11 cellular contexts compared by ENCODE assay signal in the genomic region with DNA sequence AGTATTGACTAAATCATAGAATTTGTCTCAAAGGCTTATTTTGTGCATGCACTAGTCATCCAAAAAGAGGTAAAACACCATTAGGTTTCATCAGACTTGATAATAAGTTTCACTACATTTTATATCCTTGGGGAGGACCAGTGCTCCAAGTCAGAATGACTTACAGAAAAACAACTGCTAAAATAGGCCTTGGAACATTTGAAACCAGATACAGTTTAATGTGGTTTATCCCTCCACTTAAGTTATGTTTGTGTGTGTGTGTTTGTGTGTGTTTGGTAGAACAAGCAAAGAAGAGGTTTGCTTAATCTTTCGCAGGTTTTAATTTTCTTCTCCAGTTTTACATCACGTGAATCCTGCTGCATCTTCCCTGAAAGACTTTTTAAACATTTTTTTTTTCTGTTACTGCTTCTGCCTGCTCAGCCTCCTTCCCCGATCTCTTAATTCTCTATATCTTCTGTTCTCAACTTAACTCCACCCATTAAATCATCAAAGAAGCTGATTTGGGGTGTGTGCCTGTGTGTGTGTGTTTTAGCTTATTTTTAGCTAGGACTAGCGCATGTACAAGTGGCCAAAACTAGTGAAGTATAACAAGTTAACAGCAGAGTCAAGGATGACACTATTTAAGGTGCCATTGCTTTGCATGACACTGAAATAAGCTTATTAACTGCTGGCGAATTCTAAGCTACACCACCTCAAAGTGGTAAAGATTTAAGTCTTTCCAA.
DNase-seq lines count a peak whose midpoint lies in the region; ATAC-seq and TF ChIP-seq lines count a peak whose summit lies in the region.
"Had no signal": no experiment of that assay in that cellular context is flagged by ENCODE, and none has a peak within 500 bp of the region (broad histone marks: within the 10 kb centered on the region; RNA-seq: fewer than 3 reads in every experiment).

No MANE protein-coding gene starts in this region.

- H2BK120ac ChIP-seq in IMR-90 (ENCODE audit: low read depth, low read length) = peak overlapping the region; percentile 65
- no peak overlapping the region for H2BK120ac ChIP-seq in trophoblast cell (ENCODE audit: insufficient read depth, low read length, poor library complexity)

- dilution Hi-C loops in IMR-90 (cut with HindIII; ENCODE audit: low sequenced_read_pairs, unreplicated experiment) = no loop called here

- no peaks in the 10 kb centered on the region for H3K79me1 ChIP-seq in IMR-90 (ENCODE audit: low read depth in 1 of 2, low read length in 2 of 2)
- no peaks in the 10 kb centered on the region for H3K79me1 ChIP-seq in trophoblast cell (ENCODE audit: low read length)

- H3K36me3 ChIP-seq in IMR-90 (ENCODE audit: control insufficient read depth, insufficient read depth, low read length) (no peaks in the 10 kb centered on the region), mesodermal cell (ENCODE audit: control insufficient read depth, insufficient read depth, low read length) (no peaks in the 10 kb centered on the region), trophoblast cell (ENCODE audit: control insufficient read depth in 1 of 2, insufficient read depth in 2 of 2, low read length in 2 of 2) (no peaks in the 10 kb centered on the region)
- H3K36me3 ChIP-seq: upper lobe of left lung had no signal

- no peak overlapping the region; the same call in 1 of the 2 replicates for H4K91ac ChIP-seq in IMR-90 (ENCODE audit: insufficient read depth, low read depth, low read length)
- no peak overlapping the region for H4K91ac ChIP-seq in trophoblast cell (ENCODE audit: low read depth, low read length)

- peak overlapping the region; percentile 77; the same call in 1 of the 2 replicates for H3K4me2 ChIP-seq in IMR-90 (ENCODE audit: low read depth, low read length)
- no peak overlapping the region for H3K4me2 ChIP-seq in trophoblast cell (ENCODE audit: low read length)

- no peak for DNase-seq in HEK293T (ENCODE audit: extremely low spot score)
- DNase-seq in IMR-90 = no peak
- no peak for DNase-seq in trophoblast cell
- DNase-seq in GM03348 (ENCODE audit: low spot score) = no peak
- DNase-seq in GM13976 (ENCODE audit: low spot score) = no peak
- no peak for DNase-seq in A172 (ENCODE audit: low spot score)
- DNase-seq: NCI-H1417 treated with DMSO at 0.1 percent for 48 hours, upper lobe of left lung had no signal

- intact Hi-C loops in IMR-90 (cut with micrococcal nuclease) = no loop called here

- H3K9me1 ChIP-seq in IMR-90 (ENCODE audit: insufficient read depth, low read length) = peaks cover 6% of the 10 kb centered on the region

- peak overlapping the region; percentile 63 for H2BK20ac ChIP-seq in IMR-90 (ENCODE audit: low read depth, low read length)

- H2BK12ac ChIP-seq in trophoblast cell (ENCODE audit: low read length) = no peak overlapping the region

- H4K8ac ChIP-seq in IMR-90 (ENCODE audit: low read depth in 2 of 2, low read length in 2 of 2) = peak overlapping the region; percentile 29 to 68; a peak in 2 of 4 replicates
- H4K8ac ChIP-seq in trophoblast cell (ENCODE audit: low read depth, low read length) = no peak overlapping the region

- H2AFZ ChIP-seq in IMR-90 (replicated peaks; ENCODE audit: low read length, poor library complexity) = no peak overlapping the region
- no peak overlapping the region for H2AFZ ChIP-seq in trophoblast cell (ENCODE audit: insufficient read depth, low read length, poor library complexity)

- H2BK5ac ChIP-seq in IMR-90 (ENCODE audit: low read depth, low read length, poor library complexity, severe bottlenecking) (peak overlapping the region; percentile 36), trophoblast cell (ENCODE audit: low read depth, low read length, poor library complexity) (no peak overlapping the region)

- H3K56ac ChIP-seq in IMR-90 (ENCODE audit: extremely low read depth, insufficient read depth, low read length) = peak overlapping the region; percentile 47; the same call in 1 of the 2 replicates

- ATAC-seq in GM18873 (IDR thresholded peaks at IDR 0.05; ENCODE audit: low FRiP score, unreplicated experiment) (peak; percentile 43), IMR-90 (ENCODE audit: low read depth) (peak; percentile 8; the same call in 1 of the 2 replicates)

- POLR2A ChIA-PET in HEK293T (lab: Yijun Ruan, JAX) (interaction anchor here (1.0 kb wide), 1 partner anchor 10 kb away, joined by 4 read pairs; no protein-coding TSS in a partner anchor), IMR-90 (lab: Charles Lee; ENCODE audit: unreplicated experiment) (interaction anchor here (0.6 kb wide), 1 partner anchor 333 kb away, joined by 9 read pairs; no protein-coding TSS in a partner anchor)

- no peak for TF ChIP-seq RAD21 in IMR-90 (IDR thresholded peaks at IDR 0.05; ENCODE audit: low read length)

- TF ChIP-seq CTCF in IMR-90 (conservative IDR thresholded peaks at IDR 0.05; ENCODE audit: low read depth, low read length) (no peak), GM13976 (IDR thresholded peaks at IDR 0.05; ENCODE audit: borderline replicate concordance, control extremely low read depth, extremely low read depth, insufficient read depth, missing control alignments) (no peak)

- CTCF ChIA-PET in HEK293T (lab: Yijun Ruan, JAX) (interaction anchor here (0.6 to 1.2 kb wide), 4 partner anchors 23 to 1970 kb away, joined by 3 to 4 read pairs (median 3); no protein-coding TSS in a partner anchor), IMR-90 (lab: Yijun Ruan, JAX) (interaction anchor here (0.6 kb wide), 1 partner anchor 707 kb away, joined by 11 read pairs; no protein-coding TSS in a partner anchor)

- no peak overlapping the region for H3K23ac ChIP-seq in IMR-90 (ENCODE audit: low read depth, low read length)
- H3K23ac ChIP-seq in trophoblast cell (ENCODE audit: low read length) = no peak overlapping the region

- H3K9ac ChIP-seq in IMR-90 (ENCODE audit: low read depth, low read length) (no peak overlapping the region), trophoblast cell (ENCODE audit: low read length) (no peak overlapping the region)

- H3K9me3 ChIP-seq in IMR-90 (ENCODE audit: control insufficient read depth, insufficient read depth, low read length) (no peaks in the 10 kb centered on the region), mesodermal cell (ENCODE audit: control insufficient read depth, low read length) (no peaks in the 10 kb centered on the region), trophoblast cell (ENCODE audit: insufficient read depth, low read depth, low read length) (no peaks in the 10 kb centered on the region)
- H3K9me3 ChIP-seq: upper lobe of left lung had no signal

- no TSS peak for BruUV-seq in IMR-90 (replicated peaks; lab: Mats Ljungman, UMichigan)

- peak overlapping the region; percentile 43; the same call in 1 of the 2 replicates for H3K4ac ChIP-seq in IMR-90 (ENCODE audit: low read depth, low read length)
- no peak overlapping the region for H3K4ac ChIP-seq in trophoblast cell (ENCODE audit: low read depth, low read length)

- H3K27ac ChIP-seq in IMR-90 (ENCODE audit: insufficient read depth, low read length) (no peak overlapping the region), mesodermal cell (ENCODE audit: low read depth, low read length, severe bottlenecking) (peak overlapping the region; percentile 23), trophoblast cell (ENCODE audit: low read depth, low read length) (no peak overlapping the region)
- H3K27ac ChIP-seq: upper lobe of left lung, VCaP had no signal

- H3K4me1 ChIP-seq in IMR-90 (ENCODE audit: control insufficient read depth, insufficient read depth, low read length) (peaks cover 10% of the 10 kb centered on the region; the same call in 1 of the 2 replicates), mesodermal cell (ENCODE audit: control insufficient read depth, insufficient read depth, low read length, poor library complexity, severe bottlenecking) (peaks cover 20% of the 10 kb centered on the region), trophoblast cell (ENCODE audit: control insufficient read depth in 1 of 2, insufficient read depth in 2 of 2, low read length in 2 of 2) (no peaks in the 10 kb centered on the region)
- H3K4me1 ChIP-seq: upper lobe of left lung had no signal

- H3K18ac ChIP-seq in IMR-90 (ENCODE audit: low read depth, low read length) (no peak overlapping the region; the same call in 1 of the 2 replicates), trophoblast cell (ENCODE audit: low read length) (no peak overlapping the region)

- H4K5ac ChIP-seq in IMR-90 (ENCODE audit: low read depth, low read length) = 0 out of 2 replicates have a peak overlapping the region, but pooled peaks have one; percentile 20

- peak overlapping the region; percentile 84 for H2BK15ac ChIP-seq in IMR-90 (ENCODE audit: low read depth, low read length)

- H2AK5ac ChIP-seq in IMR-90 (ENCODE audit: low read depth, low read length) (peak overlapping the region; percentile 40; the same call in 1 of the 2 replicates), trophoblast cell (ENCODE audit: low read length) (no peak overlapping the region)

- no peaks in the 10 kb centered on the region for H4K20me1 ChIP-seq in IMR-90 (ENCODE audit: insufficient read depth, low read length)

- TF ChIP-seq POLR2A in IMR-90 (IDR thresholded peaks at IDR 0.05; ENCODE audit: low read depth, low read length) = no peak

- no peak overlapping the region for H2AK9ac ChIP-seq in IMR-90 (replicated peaks; ENCODE audit: low read depth, low read length, poor library complexity)

- H3K14ac ChIP-seq in IMR-90 (replicated peaks; ENCODE audit: low read depth, low read length) = peak overlapping the region; percentile 49
- no peak overlapping the region for H3K14ac ChIP-seq in trophoblast cell (ENCODE audit: low read length)

- 100% methylated on average over 1 of the region's 5 CpGs; no CpG with 5 or more reads in 1 of the 2 experiments for WGBS in IMR-90 (ENCODE audit: extremely low coverage in 2 of 2, insufficient read length in 1 of 2), 2 experiments
- WGBS in mesodermal cell (ENCODE audit: insufficient coverage in 2 of 2), 2 experiments = 90 to 100% methylated on average over 2 to 4 of the region's 5 CpGs
- WGBS in trophoblast cell (ENCODE audit: extremely low coverage, insufficient coverage, insufficient read length) = 100% methylated on average over 1 of the region's 5 CpGs

- in situ Hi-C loops in IMR-90 (cut with MboI; ENCODE audit: low sequenced_read_pairs) (no loop called here), GM13976 (cut with MboI; ENCODE audit: low sequenced_read_pairs, unreplicated experiment) (no loop called here)

- H4K12ac ChIP-seq in trophoblast cell (ENCODE audit: low read depth, low read length) = no peak overlapping the region

- H3K27me3 ChIP-seq in IMR-90 (ENCODE audit: control insufficient read depth, insufficient read depth, low read length) (no peaks in the 10 kb centered on the region), trophoblast cell (ENCODE audit: insufficient read depth, low read length) (no peaks in the 10 kb centered on the region)
- H3K27me3 ChIP-seq: upper lobe of left lung had no signal

- H3K4me3 ChIP-seq in IMR-90 (ENCODE audit: insufficient read depth, low read depth, low read length) = no peak overlapping the region
- no peak overlapping the region for H3K4me3 ChIP-seq in mesodermal cell (ENCODE audit: extremely low read depth, insufficient read depth, low read length, poor library complexity, severe bottlenecking)
- no peak overlapping the region for H3K4me3 ChIP-seq in trophoblast cell (ENCODE audit: low read depth, low read length)
- H3K4me3 ChIP-seq: upper lobe of left lung had no signal

- no peaks in the 10 kb centered on the region for H3K79me2 ChIP-seq in trophoblast cell (ENCODE audit: control insufficient read depth, insufficient read depth, low read length, poor library complexity)

TF ChIP-seq in IMR-90, 13 proteins besides CTCF, POLR2A, EP300 and RAD21 (continues in another document):
- no peak for TF ChIP-seq RFX5 (IDR thresholded peaks at IDR 0.05; ENCODE audit: low read depth, low read length)
